Comparison of ENCODE assay signal across 16 cellular contexts in genomic region chrX:23792861-23793553, GRCh38. TPM values are rescaled to one million over a fixed set of nuclear protein-coding genes. Genes with fewer than 3 reads are reported as not detected.
DNase-seq lines count a peak whose midpoint lies in the region; ATAC-seq and TF ChIP-seq lines count a peak whose summit lies in the region.
"Had no signal": no experiment of that assay in that cellular context is flagged by ENCODE, and none has a peak within 500 bp of the region (broad histone marks: within the 10 kb centered on the region; RNA-seq: fewer than 3 reads in every experiment).

No MANE protein-coding gene starts in this region.

- peak overlapping the region; percentile 97 for H3K27ac Mint-ChIP-seq in nephron progenitor cell
- H3K27ac Mint-ChIP-seq: activated naive CD8-positive, alpha-beta T cell had no signal

- no peaks in the 10 kb centered on the region for H3K9me3 Mint-ChIP-seq in nephron progenitor cell

- H3K27ac ChIP-seq in Panc1 (ENCODE audit: low read length) = peak overlapping the region; percentile 44
- H3K27ac ChIP-seq in dorsolateral prefrontal cortex = no peak overlapping the region
- H3K27ac ChIP-seq: esophagus muscularis mucosa had no signal

- H3K4me3 Mint-ChIP-seq in nephron progenitor cell = peak overlapping the region; percentile 12
- H3K4me3 Mint-ChIP-seq: activated naive CD8-positive, alpha-beta T cell had no signal

- no peaks in the 10 kb centered on the region for H3K36me3 ChIP-seq in Panc1 (ENCODE audit: control insufficient read depth, insufficient read depth, low read length)
- H3K36me3 ChIP-seq: BLaER1 treated with 17β-estradiol and CSF1 and Interleukin-3, amounts not matched to agents 10 nM and 100 nM; esophagus muscularis mucosa had no signal

- H3K9me3 ChIP-seq in Panc1 (ENCODE audit: control insufficient read depth, insufficient read depth, low read depth, low read length) = no peaks in the 10 kb centered on the region
- H3K9me3 ChIP-seq: BLaER1 treated with 17β-estradiol and CSF1 and Interleukin-3, amounts not matched to agents 10 nM and 100 nM; esophagus muscularis mucosa had no signal

- peaks cover 74% of the 10 kb centered on the region for H3K4me1 Mint-ChIP-seq in nephron progenitor cell

- H3K36me3 Mint-ChIP-seq in nephron progenitor cell (ENCODE audit: low read depth) = no peaks in the 10 kb centered on the region
- H3K36me3 Mint-ChIP-seq: activated naive CD8-positive, alpha-beta T cell had no signal

- no peak overlapping the region for H3K4me3 ChIP-seq in Panc1 (ENCODE audit: low read depth in 2 of 2, low read length in 2 of 2)
- H3K4me3 ChIP-seq in dorsolateral prefrontal cortex = no peak overlapping the region
- H3K4me3 ChIP-seq: BLaER1 treated with 17β-estradiol and CSF1 and Interleukin-3, amounts not matched to agents 10 nM and 100 nM; esophagus muscularis mucosa had no signal

- in situ Hi-C loops in Panc1 (cut with HindIII; ENCODE audit: low pct_unique_long_range_greater_than_20kb, low sequenced_read_pairs) = no loop called here

- POLR2A ChIA-PET in Panc1 (lab: Charles Lee) = no interaction called here

- H3K27me3 ChIP-seq in Panc1 (ENCODE audit: control insufficient read depth, insufficient read depth, low read length) (no peaks in the 10 kb centered on the region), dorsolateral prefrontal cortex (peaks cover 0 to 47% (median 5%) of the 10 kb centered on the region in 45 donors)
- H3K27me3 ChIP-seq: BLaER1 treated with 17β-estradiol and CSF1 and Interleukin-3, amounts not matched to agents 10 nM and 100 nM; esophagus muscularis mucosa had no signal

- intact Hi-C loops in Panc1 (cut with micrococcal nuclease; ENCODE audit: unreplicated experiment) (no loop called here), dorsolateral prefrontal cortex (cut with DNase I) (no loop called here)

- ATAC-seq in Panc1 = no peak; the same call in 1 of the 2 replicates
- no peak for ATAC-seq in GM19395 (IDR thresholded peaks at IDR 0.05; ENCODE audit: unreplicated experiment)
- ATAC-seq in GM21717 (IDR thresholded peaks at IDR 0.05; ENCODE audit: unreplicated experiment) = no peak
- ATAC-seq: SK-N-SH treated with all-trans-retinoic acid at 6 μM for 48 hours had no signal

- CTCF ChIA-PET in Panc1 (lab: Charles Lee) = no interaction called here

- H3K4me1 ChIP-seq in Panc1 (ENCODE audit: control insufficient read depth, insufficient read depth, low read length) = no peaks in the 10 kb centered on the region

- no TSS peak for BruUV-seq in Panc1 (replicated peaks; lab: Mats Ljungman, UMichigan)

- no peak for TF ChIP-seq CTCF in Panc1 (IDR thresholded peaks at IDR 0.05)
- TF ChIP-seq CTCF in nephron progenitor cell (IDR thresholded peaks at IDR 0.05) = no peak
- no peak for TF ChIP-seq CTCF in dorsolateral prefrontal cortex (IDR thresholded peaks at IDR 0.05 in 54 of 56, conservative IDR thresholded peaks at IDR 0.05 in 2 of 56; ENCODE audit: low read depth in 1 of 56, partially characterized antibody in 56 of 56)

- no peaks in the 10 kb centered on the region for H3K27me3 Mint-ChIP-seq in nephron progenitor cell (ENCODE audit: low read depth, poor library complexity)
- H3K27me3 Mint-ChIP-seq: activated naive CD8-positive, alpha-beta T cell had no signal

- DNase-seq in ELF-1 (ENCODE audit: low read depth, low spot score) (peak; percentile 57), NCI-H2029 (lab: John Stamatoyannopoulos, UW) (peak; percentile 15), Panc1 (ENCODE audit: low read depth, low spot score) (no peak), nephron progenitor cell (peak; percentile 18), dorsolateral prefrontal cortex (no peak)
- no peak for DNase-seq in activated CD4-positive, alpha-beta T cell treated with anti-CD3 and anti-CD28 coated beads for 48 hours
- DNase-seq: cerebellar nuclear complex; KG1; NK-92 treated with Interleukin-12 subunit alpha and Interleukin-12 subunit beta, amount 100 ng/mL, for 24 hours; substantia nigra had no signal

RNA-seq across cellular contexts. Expression of gene SAT1, which starts 10.0 kb away (rescaled TPM):
- 173 TPM for total RNA-seq in Panc1 (2021; ENCODE audit: unreplicated experiment)
- 215 TPM for polyA plus RNA-seq in Panc1 (2012; ENCODE audit: insufficient read length)
- 100 to 1,000 TPM; 115 to 388 (median 167) TPM for total RNA-seq in dorsolateral prefrontal cortex

RNA-seq across cellular contexts. Expression of gene ACOT9, which starts 49.9 kb away (rescaled TPM):
- total RNA-seq in Panc1 (2021; ENCODE audit: unreplicated experiment) (44.5 TPM), dorsolateral prefrontal cortex (10 to 100 TPM; 11.9 to 31.4 (median 22.4) TPM)
- polyA plus RNA-seq in Panc1 (2012; ENCODE audit: insufficient read length) = 28.7 TPM

Comparison
In these comparisons a context has a peak if more than half of its experiments do, and no peak if none do; other contexts are left out.
1. DNase-seq: peak in ELF-1 (single experiment), NCI-H2029 (single experiment) and nephron progenitor cell (single experiment); none in Panc1 (single experiment), activated CD4-positive, alpha-beta T cell treated with anti-CD3 and anti-CD28 coated beads for 48 hours (single experiment) and dorsolateral prefrontal cortex (0 of 10).